14 cellular contexts compared by ENCODE assay signal in genomic region chr1:162939035-162939434, GRCh38.
"Had no signal": no experiment of that assay in that cellular context is flagged by ENCODE, and none has a peak within 500 bp of the region (broad histone marks: within the 10 kb centered on the region; RNA-seq: fewer than 3 reads in every experiment).

No MANE protein-coding gene starts in this region.

- H3K27ac ChIP-seq: left lung, thyroid gland had no signal

- H3K4me3 ChIP-seq: left lung, thyroid gland had no signal

- ATAC-seq: activated naive CD8-positive, alpha-beta T cell treated with anti-CD3 and anti-CD28 coated beads, Interleukin-2, amount 50 U/mL, for 24 hours; activated T-helper 17 cell treated with anti-CD3 and anti-CD28 coated beads, Interleukin-2, amount 50 U/mL, for 72 hours; left lung; naive thymus-derived CD8-positive, alpha-beta T cell; stimulated activated memory B cell treated with anti-CD40 and anti-IgM and Interleukin-4, amounts not matched to agents 10 μg/mL and 1 μg/mL and 100 μg/mL, for 72 hours had no signal

- H3K4me1 ChIP-seq: left lung, thyroid gland had no signal

- H3K9me3 ChIP-seq: left lung, thyroid gland had no signal

- FAIRE-seq: kidney had no signal

- DNase-seq: activated CD4-positive, alpha-beta T cell treated with anti-CD3 and anti-CD28 coated beads, Interleukin-2, amount 50 U/mL, for 48 hours; activated naive CD4-positive, alpha-beta T cell treated with anti-CD3 and anti-CD28 coated beads for 36 hours; activated naive CD8-positive, alpha-beta T cell treated with anti-CD3 and anti-CD28 coated beads, Interleukin-2, amount 50 U/mL, for 24 hours; aorta; cortex of kidney; effector CD4-positive, alpha-beta T cell; foreskin fibroblast; hippocampal formation; kidney; left lung; naive thymus-derived CD8-positive, alpha-beta T cell; thyroid gland had no signal

- H3K27me3 ChIP-seq: left lung, thyroid gland had no signal

- H3K36me3 ChIP-seq: left lung, thyroid gland had no signal
